ENCODE assay signal across 10 cellular contexts in genomic region chr16:79519448-79519847, GRCh38.
DNase-seq lines count a peak whose midpoint lies in the region; ATAC-seq lines count a peak whose summit lies in the region.
"Had no signal": no experiment of that assay in that cellular context is flagged by ENCODE, and none has a peak within 500 bp of the region (broad histone marks: within the 10 kb centered on the region; RNA-seq: fewer than 3 reads in every experiment).

No MANE protein-coding gene starts in this region.

- peak; percentile 51 for DNase-seq in NCI-H2029 (lab: John Stamatoyannopoulos, UW)
- DNase-seq in NCI-H2029 treated with DMSO at 0.1 percent for 48 hours (lab: John Stamatoyannopoulos, UW) = no peak
- DNase-seq in sciatic nerve (ENCODE audit: low spot score) = no peak
- DNase-seq in stimulated activated CD8-positive, alpha-beta memory T cell treated with anti-CD3 and anti-CD28 coated beads, Interleukin-4, amount 100 ng/mL, for 48 hours = no peak
- no peak for DNase-seq in NAMALWA (ENCODE audit: low spot score)
- DNase-seq: activated CD4-positive, alpha-beta T cell treated with anti-CD3 and anti-CD28 coated beads for 4 hours; NCI-H1092 treated with DMSO at 0.1 percent for 48 hours had no signal

- ATAC-seq in HG03175 (IDR thresholded peaks at IDR 0.05; ENCODE audit: unreplicated experiment) (peak; percentile 79), sciatic nerve (peak; percentile 65)
- peak; percentile 51 for ATAC-seq in activated T-helper 17 cell treated with anti-CD3 and anti-CD28 coated beads, Interleukin-2, amount 50 U/mL, for 72 hours (replicated peaks)
- no peak for ATAC-seq in stimulated activated memory B cell treated with anti-CD40 and anti-IgM and Interleukin-4, amounts not matched to agents 10 μg/mL and 1 μg/mL and 100 μg/mL, for 72 hours

- no peaks in the 10 kb centered on the region for H3K36me3 Mint-ChIP-seq in activated T-helper 17 cell treated with anti-CD3 and anti-CD28 coated beads, Interleukin-2, amount 50 U/mL, for 72 hours (ENCODE audit: low read depth)
- H3K36me3 Mint-ChIP-seq in stimulated activated memory B cell treated with anti-CD40 and anti-IgM and Interleukin-4, amounts not matched to agents 10 μg/mL and 1 μg/mL and 100 μg/mL, for 72 hours = no peaks in the 10 kb centered on the region

- peaks cover 6% of the 10 kb centered on the region for H3K4me1 Mint-ChIP-seq in activated T-helper 17 cell treated with anti-CD3 and anti-CD28 coated beads, Interleukin-2, amount 50 U/mL, for 72 hours
- no peaks in the 10 kb centered on the region for H3K4me1 Mint-ChIP-seq in stimulated activated memory B cell treated with anti-CD40 and anti-IgM and Interleukin-4, amounts not matched to agents 10 μg/mL and 1 μg/mL and 100 μg/mL, for 72 hours

- intact Hi-C loops in sciatic nerve (cut with DNase I) = no loop called here

- peak overlapping the region; percentile 29 for H3K27ac Mint-ChIP-seq in activated T-helper 17 cell treated with anti-CD3 and anti-CD28 coated beads, Interleukin-2, amount 50 U/mL, for 72 hours
- H3K27ac Mint-ChIP-seq in stimulated activated memory B cell treated with anti-CD40 and anti-IgM and Interleukin-4, amounts not matched to agents 10 μg/mL and 1 μg/mL and 100 μg/mL, for 72 hours = no peak overlapping the region

- H3K9me3 Mint-ChIP-seq in activated T-helper 17 cell treated with anti-CD3 and anti-CD28 coated beads, Interleukin-2, amount 50 U/mL, for 72 hours = no peaks in the 10 kb centered on the region
- H3K9me3 Mint-ChIP-seq in stimulated activated memory B cell treated with anti-CD40 and anti-IgM and Interleukin-4, amounts not matched to agents 10 μg/mL and 1 μg/mL and 100 μg/mL, for 72 hours = no peaks in the 10 kb centered on the region

- peaks cover 19% of the 10 kb centered on the region for H3K27me3 Mint-ChIP-seq in activated T-helper 17 cell treated with anti-CD3 and anti-CD28 coated beads, Interleukin-2, amount 50 U/mL, for 72 hours
- peaks cover 24% of the 10 kb centered on the region for H3K27me3 Mint-ChIP-seq in stimulated activated memory B cell treated with anti-CD40 and anti-IgM and Interleukin-4, amounts not matched to agents 10 μg/mL and 1 μg/mL and 100 μg/mL, for 72 hours

- no peak overlapping the region for H3K4me3 Mint-ChIP-seq in activated T-helper 17 cell treated with anti-CD3 and anti-CD28 coated beads, Interleukin-2, amount 50 U/mL, for 72 hours
- no peak overlapping the region for H3K4me3 Mint-ChIP-seq in stimulated activated memory B cell treated with anti-CD40 and anti-IgM and Interleukin-4, amounts not matched to agents 10 μg/mL and 1 μg/mL and 100 μg/mL, for 72 hours
